Comparison of ENCODE assay signal across 33 cellular contexts in genomic region chr18:32779010-32779409, GRCh38. TPM values are rescaled to one million over a fixed set of nuclear protein-coding genes. Genes with fewer than 3 reads are reported as not detected.
"Had no signal": no experiment of that assay in that cellular context is flagged by ENCODE, and none has a peak within 500 bp of the region (broad histone marks: within the 10 kb centered on the region; RNA-seq: fewer than 3 reads in every experiment).

No MANE protein-coding gene starts in this region.

- H3K4me3 ChIP-seq: ovary, psoas muscle, skin epidermis, smooth muscle cell, spleen, suprapubic skin, testis, tibial artery, transverse colon, upper lobe of right lung, uterus had no signal

- H3K27ac Mint-ChIP-seq: naive thymus-derived CD8-positive, alpha-beta T cell; natural killer cell treated with Interleukin-12 subunit alpha and Interleukin-12 subunit beta and Interleukin-15 and Interleukin-18, amount 100 ng/mL, for 72 hours; nephron progenitor cell; progenitor cell of endocrine pancreas; stimulated activated memory B cell treated with anti-CD40 and anti-IgM and Interleukin-4, amounts not matched to agents 10 μg/mL and 1 μg/mL and 100 μg/mL, for 72 hours; stimulated activated naive CD8-positive, alpha-beta T cell treated with anti-CD3 and anti-CD28 coated beads, Interleukin-15, amount 100 ng/mL, for 72 hours; type B pancreatic cell had no signal

- H3K9me3 ChIP-seq: ovary, psoas muscle, spleen, suprapubic skin, testis, tibial artery, transverse colon, upper lobe of right lung, uterus had no signal

- H3K36me3 ChIP-seq: ovary, spleen, suprapubic skin, tibial artery, transverse colon, upper lobe of right lung, uterus had no signal

- H2AFZ ChIP-seq: parathyroid adenoma had no signal

- ATAC-seq: naive thymus-derived CD8-positive, alpha-beta T cell; natural killer cell treated with Interleukin-12 subunit alpha and Interleukin-12 subunit beta and Interleukin-15 and Interleukin-18, amount 100 ng/mL, for 72 hours; psoas muscle; right cardiac atrium; sciatic nerve; stimulated activated memory B cell treated with anti-CD40 and anti-IgM and Interleukin-4, amounts not matched to agents 10 μg/mL and 1 μg/mL and 100 μg/mL, for 72 hours; stimulated activated naive CD8-positive, alpha-beta T cell treated with anti-CD3 and anti-CD28 coated beads, Interleukin-15, amount 100 ng/mL, for 72 hours; stimulated activated naive CD8-positive, alpha-beta T cell treated with anti-CD3 and anti-CD28 coated beads, Interleukin-15, Interleukin-2, amounts not matched to agents 100 U/mL and 50 U/mL, for 24 hours; upper lobe of right lung had no signal

- H3K27me3 Mint-ChIP-seq: progenitor cell of endocrine pancreas; stimulated activated memory B cell treated with anti-CD40 and anti-IgM and Interleukin-4, amounts not matched to agents 10 μg/mL and 1 μg/mL and 100 μg/mL, for 72 hours had no signal

- H3K36me3 Mint-ChIP-seq: natural killer cell treated with Interleukin-12 subunit alpha and Interleukin-12 subunit beta and Interleukin-15 and Interleukin-18, amount 100 ng/mL, for 72 hours; stimulated activated memory B cell treated with anti-CD40 and anti-IgM and Interleukin-4, amounts not matched to agents 10 μg/mL and 1 μg/mL and 100 μg/mL, for 72 hours; type B pancreatic cell had no signal

- H3K9me3 Mint-ChIP-seq: naive thymus-derived CD8-positive, alpha-beta T cell; nephron progenitor cell; neural crest cell; type B pancreatic cell had no signal

- H3K4me1 Mint-ChIP-seq: stimulated activated naive CD8-positive, alpha-beta T cell treated with anti-CD3 and anti-CD28 coated beads, Interleukin-15, amount 100 ng/mL, for 72 hours had no signal

- H3K27ac ChIP-seq: ovary, parathyroid adenoma, psoas muscle, skin epidermis, spleen, suprapubic skin, testis, tibial artery, transverse colon, upper lobe of right lung, uterus had no signal

- H3K27me3 ChIP-seq: ovary, spleen, suprapubic skin, testis, tibial artery, transverse colon, upper lobe of right lung, uterus had no signal

- H3K4me1 ChIP-seq: parathyroid adenoma, psoas muscle, spleen, suprapubic skin, testis, tibial artery, transverse colon, upper lobe of right lung, uterus had no signal

- H3K9ac ChIP-seq: parathyroid adenoma had no signal

- H3K4me2 ChIP-seq: smooth muscle cell had no signal

- DNase-seq: naive thymus-derived CD8-positive, alpha-beta T cell; nephron progenitor cell; occipital lobe; ovary; posterior cingulate gyrus; psoas muscle; right cardiac atrium; spleen; stimulated activated CD4-positive, alpha-beta T cell treated with anti-CD3 and anti-CD28 coated beads, Interleukin-12 subunit alpha, Interleukin-12 subunit beta, amount 100 ng/mL, for 4 hours; stimulated activated CD4-positive, alpha-beta T cell treated with anti-CD3 and anti-CD28 coated beads, Interleukin-1b, Interleukin-23, amount 100 ng/mL, for 48 hours; stimulated activated CD4-positive, alpha-beta T cell treated with anti-CD3 and anti-CD28 coated beads, Interleukin-4, amount 100 ng/mL, for 1 hour; stimulated activated CD4-positive, alpha-beta T cell treated with anti-CD3 and anti-CD28 coated beads, Interleukin-4, amount 100 ng/mL, for 4 hours; stimulated activated CD8-positive, alpha-beta memory T cell treated with anti-CD3 and anti-CD28 coated beads, Interleukin-4, amount 100 ng/mL, for 48 hours; stimulated activated naive CD4-positive, alpha-beta T cell; stimulated activated naive CD8-positive, alpha-beta T cell treated with anti-CD3 and anti-CD28 coated beads, Interleukin-15, amount 100 ng/mL, for 72 hours; stimulated activated naive CD8-positive, alpha-beta T cell treated with anti-CD3 and anti-CD28 coated beads, Interleukin-15, Interleukin-2, amounts not matched to agents 100 U/mL and 50 U/mL, for 24 hours; substantia nigra; testis; tibial artery; transverse colon; upper lobe of right lung; uterus had no signal

- H3K79me2 ChIP-seq: parathyroid adenoma had no signal

- H3K4me3 Mint-ChIP-seq: naive thymus-derived CD8-positive, alpha-beta T cell; natural killer cell treated with Interleukin-12 subunit alpha and Interleukin-12 subunit beta and Interleukin-15 and Interleukin-18, amount 100 ng/mL, for 72 hours; nephron progenitor cell; neural crest cell; stimulated activated memory B cell treated with anti-CD40 and anti-IgM and Interleukin-4, amounts not matched to agents 10 μg/mL and 1 μg/mL and 100 μg/mL, for 72 hours; stimulated activated naive CD8-positive, alpha-beta T cell treated with anti-CD3 and anti-CD28 coated beads, Interleukin-15, amount 100 ng/mL, for 72 hours; type B pancreatic cell had no signal

RNA-seq across cellular contexts. Expression of gene KLHL14, which starts 6.2 kb away (rescaled TPM):
- total RNA-seq: osteoblast, psoas muscle, smooth muscle cell had no signal
- polyA plus RNA-seq: naive thymus-derived CD8-positive, alpha-beta T cell; smooth muscle cell had no signal
